Comparison of ENCODE assay signal across 1 cellular context in genomic region chr7:48454750-48455192, GRCh38.
TF ChIP-seq lines count a peak whose summit lies in the region.

No MANE protein-coding gene starts in this region.

TF ChIP-seq in K562, 482 proteins besides CTCF, POLR2A, EP300 and RAD21 (continued from another document):
- TF ChIP-seq ELK3 (CRISPR knock-in tag; IDR thresholded peaks at IDR 0.05), result no peak
- no peak for TF ChIP-seq SIN3B (IDR thresholded peaks at IDR 0.05; ENCODE audit: low read depth)
- TF ChIP-seq JUNB (CRISPR knock-in tag; conservative IDR thresholded peaks at IDR 0.05), result no peak
- no peak for TF ChIP-seq ZNF146 (CRISPR knock-in tag; IDR thresholded peaks at IDR 0.05; ENCODE audit: unreplicated experiment)
- no peak for TF ChIP-seq MTA3 (IDR thresholded peaks at IDR 0.05; ENCODE audit: borderline replicate concordance)
- TF ChIP-seq ATF7 (IDR thresholded peaks at IDR 0.05), result no peak
- no peak for TF ChIP-seq POU5F1 (IDR thresholded peaks at IDR 0.05; ENCODE audit: borderline replicate concordance, low read depth, low read length, partially characterized antibody)
- no peak for TF ChIP-seq PRMT5 (CRISPR knock-in tag; IDR thresholded peaks at IDR 0.05)
- no peak for TF ChIP-seq HDAC1 (IDR thresholded peaks at IDR 0.05)
- no peak for TF ChIP-seq E2F8 (IDR thresholded peaks at IDR 0.05; ENCODE audit: low read depth, partially characterized antibody)
- TF ChIP-seq CLOCK (CRISPR knock-in tag; IDR thresholded peaks at IDR 0.05; ENCODE audit: borderline replicate concordance), result no peak
- TF ChIP-seq POLR2G (IDR thresholded peaks at IDR 0.05; ENCODE audit: low read depth, low read length), result peak; percentile 34; the same call in 1 of the 2 replicates
- TF ChIP-seq CHD1 (IDR thresholded peaks at IDR 0.05; ENCODE audit: low read length), result no peak
- TF ChIP-seq MLX (CRISPR knock-in tag; conservative IDR thresholded peaks at IDR 0.05), result no peak
- no peak for TF ChIP-seq NKRF (IDR thresholded peaks at IDR 0.05; ENCODE audit: borderline replicate concordance)
- no peak for TF ChIP-seq NFATC3 (IDR thresholded peaks at IDR 0.05)
- no peak for TF ChIP-seq ELF2 (CRISPR knock-in tag; IDR thresholded peaks at IDR 0.05)
- TF ChIP-seq HINFP (tag; conservative IDR thresholded peaks at IDR 0.05; ENCODE audit: low read depth), result no peak
- no peak for TF ChIP-seq FOS (IDR thresholded peaks at IDR 0.05; ENCODE audit: extremely low read depth, insufficient read length)
- TF ChIP-seq MTF1 (CRISPR knock-in tag; IDR thresholded peaks at IDR 0.05; ENCODE audit: borderline replicate concordance), result no peak
- TF ChIP-seq ZBTB17 (CRISPR knock-in tag; IDR thresholded peaks at IDR 0.05), result 0 out of 2 replicates have a peak, but pooled peaks have one; percentile 17
- no peak for TF ChIP-seq RBM15 (IDR thresholded peaks at IDR 0.05; ENCODE audit: insufficient read depth, low read length)
- TF ChIP-seq ZFX (CRISPR knock-in tag; IDR thresholded peaks at IDR 0.05), result no peak
- no peak; the same call in 1 of the 2 replicates for TF ChIP-seq FOXP1 (CRISPR knock-in tag; IDR thresholded peaks at IDR 0.05)
